11 cellular contexts compared by ENCODE assay signal in the genomic region with DNA sequence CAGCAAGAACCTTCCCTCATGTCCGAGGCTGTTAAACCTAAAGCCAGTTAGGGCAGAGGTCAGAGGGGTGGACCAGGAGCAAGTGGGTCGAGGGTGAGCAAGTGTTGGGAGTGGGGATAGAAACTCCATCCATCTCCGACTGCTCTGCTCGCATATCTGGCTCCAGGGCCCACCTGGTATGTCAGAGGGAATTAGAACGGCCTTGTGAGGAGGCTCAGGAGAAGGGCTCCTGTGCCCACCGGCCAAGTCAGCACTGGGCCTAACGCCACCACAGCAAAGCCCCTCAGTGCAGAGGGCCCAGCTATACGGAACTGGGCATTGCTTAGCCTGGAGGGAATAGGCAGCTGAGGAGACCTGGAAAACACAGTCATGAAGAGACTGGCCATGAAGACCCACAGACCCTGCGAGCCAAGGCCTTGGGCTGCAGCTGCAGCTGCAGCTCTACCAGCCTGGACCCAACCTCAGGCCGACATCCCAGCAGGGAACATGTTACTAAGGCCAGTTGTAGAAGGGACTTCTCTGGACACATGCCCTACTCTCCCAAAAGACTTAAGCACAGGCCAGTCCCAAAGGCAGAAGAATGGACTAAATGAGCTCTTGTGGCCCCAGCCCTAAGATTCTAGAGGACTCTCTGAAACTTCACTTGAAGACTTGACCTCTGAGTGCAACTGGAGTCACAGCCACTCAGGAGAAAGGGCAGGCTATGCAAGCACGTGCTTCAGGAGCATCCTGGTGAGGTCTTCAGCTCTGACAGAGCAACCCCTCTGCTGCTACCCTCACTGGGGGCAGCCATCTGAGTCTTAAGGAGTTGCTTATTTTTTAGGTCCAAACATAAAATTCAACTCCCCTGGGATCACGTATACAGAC. TPM values are rescaled to one million over a fixed set of nuclear protein-coding genes. Genes with fewer than 3 reads are reported as not detected.
DNase-seq lines count a peak whose midpoint lies in the region; ATAC-seq and TF ChIP-seq lines count a peak whose summit lies in the region.
"Had no signal": no experiment of that assay in that cellular context is flagged by ENCODE, and none has a peak within 500 bp of the region (broad histone marks: within the 10 kb centered on the region; RNA-seq: fewer than 3 reads in every experiment).

No MANE protein-coding gene starts in this region.

- peaks cover 11% of the 10 kb centered on the region for H3F3A ChIP-seq in MM.1S (ENCODE audit: insufficient read depth, low read length)

- DNase-seq in GM12865 (ENCODE audit: low read depth) (no peak), MM.1S (no peak), Kasumi-1 (lab: John Stamatoyannopoulos, UW) (no peak), SKM-1 treated with dmso at 0.1 percent for 144 hours (lab: John Stamatoyannopoulos, UW; ENCODE audit: unreplicated experiment) (no peak)
- DNase-seq in activated naive CD8-positive, alpha-beta T cell treated with anti-CD3 and anti-CD28 coated beads for 36 hours = no peak
- DNase-seq: aorta, DMS79, hypothalamus, retina had no signal

- H3K27me3 Mint-ChIP-seq in activated naive CD8-positive, alpha-beta T cell treated with anti-CD3 and anti-CD28 coated beads for 36 hours = peaks cover 11% of the 10 kb centered on the region

- H3K27ac ChIP-seq in MM.1S (ENCODE audit: low read length) = peak overlapping the region; percentile 99; the same call in 1 of the 2 replicates
- H3K27ac ChIP-seq in skin epidermis = peak overlapping the region in 19 of 21 experiments; percentile 33 to 98 (median 83)

- H3K9ac ChIP-seq in MM.1S (ENCODE audit: low read length) = peak overlapping the region; percentile 75

- ATAC-seq in HG03108 (IDR thresholded peaks at IDR 0.05; ENCODE audit: unreplicated experiment) = no peak

- H3K4me3 Mint-ChIP-seq in activated naive CD8-positive, alpha-beta T cell treated with anti-CD3 and anti-CD28 coated beads for 36 hours = peak overlapping the region; percentile 85

- peak overlapping the region; percentile 97 for H3K27ac Mint-ChIP-seq in activated naive CD8-positive, alpha-beta T cell treated with anti-CD3 and anti-CD28 coated beads for 36 hours

- no peaks in the 10 kb centered on the region for H3K27me3 ChIP-seq in MM.1S (replicated peaks; ENCODE audit: insufficient read depth, low read length)

- H3K4me1 Mint-ChIP-seq in activated naive CD8-positive, alpha-beta T cell treated with anti-CD3 and anti-CD28 coated beads for 36 hours = peaks cover 88% of the 10 kb centered on the region

- H2AFZ ChIP-seq in MM.1S (ENCODE audit: low read length) = peak overlapping the region; percentile 30; the same call in 1 of the 2 replicates

- no peaks in the 10 kb centered on the region for H4K20me1 ChIP-seq in MM.1S (ENCODE audit: insufficient read depth, low read length)

- H3K4me3 ChIP-seq in GM12865 (ENCODE audit: low read depth, low read length) (peak overlapping the region; percentile 48; the same call in 1 of the 2 replicates), MM.1S (ENCODE audit: low read length) (no peak overlapping the region), skin epidermis (no peak overlapping the region)

- peaks cover 55% of the 10 kb centered on the region for H3K36me3 Mint-ChIP-seq in activated naive CD8-positive, alpha-beta T cell treated with anti-CD3 and anti-CD28 coated beads for 36 hours

- TF ChIP-seq CTCF in GM12865 (IDR thresholded peaks at IDR 0.05; ENCODE audit: insufficient read depth, low read depth, low read length, missing control alignments) (no peak), MM.1S (IDR thresholded peaks at IDR 0.05; ENCODE audit: low read length) (no peak)

- H3K9me2 ChIP-seq in MM.1S (replicated peaks; ENCODE audit: insufficient read depth, low read length) = no peaks in the 10 kb centered on the region

- H3K79me2 ChIP-seq in MM.1S (ENCODE audit: low read length) = no peaks in the 10 kb centered on the region

- peaks cover 2% of the 10 kb centered on the region for H3K9me3 Mint-ChIP-seq in activated naive CD8-positive, alpha-beta T cell treated with anti-CD3 and anti-CD28 coated beads for 36 hours

- no peaks in the 10 kb centered on the region for H3K9me3 ChIP-seq in MM.1S (replicated peaks; ENCODE audit: insufficient read depth, low read length)

- H3K4me2 ChIP-seq in MM.1S (ENCODE audit: low read depth, low read length) = 0 out of 2 replicates have a peak overlapping the region, but pooled peaks have one; percentile 53

- no peaks in the 10 kb centered on the region for H3K36me3 ChIP-seq in MM.1S (replicated peaks; ENCODE audit: insufficient read depth, low read length)

- peaks cover 23% of the 10 kb centered on the region for H3K4me1 ChIP-seq in MM.1S (ENCODE audit: low read length)

RNA-seq across cellular contexts. Expression of a gene that starts 34.1 kb away (rescaled TPM):
- total RNA-seq in activated naive CD8-positive, alpha-beta T cell treated with anti-CD3 and anti-CD28 coated beads for 36 hours = 100 to 1,000 TPM; 197 to 208 TPM

RNA-seq across cellular contexts. Expression of a gene that starts 43.2 kb away (rescaled TPM):
- total RNA-seq in activated naive CD8-positive, alpha-beta T cell treated with anti-CD3 and anti-CD28 coated beads for 36 hours = 1 to 10 TPM; 8.2 to 8.7 TPM
